In the genomic region with DNA sequence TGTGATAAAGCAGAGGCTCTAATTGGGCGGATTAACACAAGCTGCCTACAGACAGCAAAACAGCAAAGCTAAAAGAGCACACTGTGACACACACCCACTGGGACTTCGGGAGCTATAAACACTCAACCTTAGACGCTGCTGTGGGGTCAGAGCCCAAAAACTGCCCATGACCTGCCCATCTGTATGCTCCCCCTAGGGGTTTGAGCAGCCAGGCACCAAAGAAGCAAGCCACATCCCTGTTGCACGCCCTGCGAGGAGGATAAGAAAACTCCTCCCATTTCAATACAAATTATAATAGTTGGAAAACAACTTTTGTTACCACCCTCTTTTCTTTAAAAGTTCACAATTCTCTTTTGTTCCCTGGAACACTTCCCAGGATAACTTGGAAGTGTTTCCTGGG, we compare ENCODE assay signal across 21 cellular contexts.
DNase-seq lines count a peak whose midpoint lies in the region; ATAC-seq, FAIRE-seq and TF ChIP-seq lines count a peak whose summit lies in the region.
"Had no signal": no experiment of that assay in that cellular context is flagged by ENCODE, and none has a peak within 500 bp of the region (broad histone marks: within the 10 kb centered on the region; RNA-seq: fewer than 3 reads in every experiment).

No MANE protein-coding gene starts in this region.

- TF ChIP-seq RAD21 in H1 (IDR thresholded peaks at IDR 0.05 in 1 of 2, conservative IDR thresholded peaks at IDR 0.05 in 1 of 2; ENCODE audit: low read depth in 2 of 2, low read length in 2 of 2) = peak; percentile 37 to 57

- no peak overlapping the region for H3K14ac ChIP-seq in H1 (ENCODE audit: insufficient read length)

- peak overlapping the region; percentile 3 for H3K56ac ChIP-seq in H1 (replicated peaks; ENCODE audit: insufficient read length, low read depth, low read length)

- H3K27me3 ChIP-seq in right atrium auricular region (no peaks in the 10 kb centered on the region), H1 (replicated peaks in 1 of 4; ENCODE audit: control insufficient read depth in 3 of 4, extremely low read depth in 1 of 4, insufficient read depth in 3 of 4, low read length in 3 of 4) (no peaks in the 10 kb centered on the region), testis (no peaks in the 10 kb centered on the region)
- H3K27me3 ChIP-seq: gastrocnemius medialis had no signal

- H2BK12ac ChIP-seq in H1 (ENCODE audit: low read depth, low read length) = peak overlapping the region; percentile 23; the same call in 1 of the 2 replicates

- H4K8ac ChIP-seq in H1 (ENCODE audit: extremely low read depth, insufficient read depth, low read length) = no peak overlapping the region

- no peak overlapping the region for H3K23ac ChIP-seq in H1 (ENCODE audit: insufficient read length)

- H3K4me3 ChIP-seq in right atrium auricular region = no peak overlapping the region
- no peak overlapping the region for H3K4me3 ChIP-seq in H1 (ENCODE audit: extremely low read depth in 1 of 4, insufficient read depth in 2 of 4, low read depth in 3 of 4, low read length in 4 of 4)
- H3K4me3 ChIP-seq in testis = no peak overlapping the region
- H3K4me3 ChIP-seq: gastrocnemius medialis, lung had no signal

- CTCF ChIA-PET in H1 (lab: Charles Lee; ENCODE audit: partially characterized antibody) = interaction anchor here (1.0 to 1.7 kb wide), 7 partner anchors 9 to 180 kb away, joined by 3 to 5 read pairs (median 4); no protein-coding TSS in a partner anchor

- H3K9ac ChIP-seq in H1 (replicated peaks in 1 of 4; ENCODE audit: extremely low read depth in 1 of 4, low read depth in 3 of 4, low read length in 3 of 4) = no peak overlapping the region

- DNase-seq in Right ventricle myocardium superior (no peak), right atrium auricular region (ENCODE audit: low spot score) (no peak), H1 (ENCODE audit: low read depth in 1 of 2, low spot score in 2 of 2) (peak in 1 of 2 experiments; percentile 25), iPS-NIHi7 (ENCODE audit: extremely low spot score) (peak; percentile 26), testis (peak; percentile 15), RPMI8226 (no peak), KBM-7 (no peak), RKO (ENCODE audit: low spot score) (no peak)
- DNase-seq: activated B cell treated with CpG ODN at 0.5 μM for 24 hours; activated CD8-positive, alpha-beta T cell treated with anti-CD3 and anti-CD28 coated beads for 36 hours; activated T-cell treated with anti-CD3 and anti-CD28 coated beads, Interleukin-2, amount 50 U/mL, for 48 hours; gastrocnemius medialis; NCI-H2029 treated with DMSO at 0.1 percent for 48 hours; NCI-H446 treated with DMSO at 0.1 percent for 48 hours; stimulated activated naive CD4-positive, alpha-beta T cell treated with Interleukin-2 at 50 U/mL for 16 hours; T-helper 2 cell; trophoblast cell had no signal

- H2BK20ac ChIP-seq in H1 (ENCODE audit: low read length) = peak overlapping the region; percentile 77; the same call in 1 of the 2 replicates

- no peak overlapping the region for H3K4me2 ChIP-seq in H1 (ENCODE audit: insufficient read depth in 1 of 2, low read depth in 2 of 2, low read length in 2 of 2)

- no peak overlapping the region for H2AFZ ChIP-seq in H1 (ENCODE audit: low read length)

- peak overlapping the region; percentile 82 for H3K4ac ChIP-seq in H1 (replicated peaks; ENCODE audit: insufficient read length, low read depth, low read length)

- no peaks in the 10 kb centered on the region for H3K36me3 ChIP-seq in right atrium auricular region
- no peaks in the 10 kb centered on the region; a peak in 1 of 8 replicates for H3K36me3 ChIP-seq in H1 (ENCODE audit: control insufficient read depth in 2 of 4, insufficient read depth in 4 of 4, low read length in 3 of 4)
- no peaks in the 10 kb centered on the region for H3K36me3 ChIP-seq in testis (ENCODE audit: low read depth, missing control alignments)

- intact Hi-C loops in Right ventricle myocardium superior (cut with DNase I) (no loop called here), testis (cut with DNase I; ENCODE audit: low total_unique reads) (no loop called here)

- in situ Hi-C loops in KBM-7 (cut with MboI; ENCODE audit: low pct_unique_long_range_greater_than_20kb, low sequenced_read_pairs) = no loop called here

- TF ChIP-seq CTCF in right atrium auricular region (IDR thresholded peaks at IDR 0.05) (peak in 1 of 2 donors; percentile 31), H1 (IDR thresholded peaks at IDR 0.05; ENCODE audit: control extremely low read depth in 1 of 3, insufficient read depth in 1 of 3, low read depth in 1 of 3, low read length in 3 of 3) (peak; percentile 18 to 68 (median 65); a peak in 3 of 4 replicates), testis (IDR thresholded peaks at IDR 0.05) (no peak)

- H4K5ac ChIP-seq in H1 (ENCODE audit: insufficient read length, low read depth, low read length) = peak overlapping the region; percentile 31

- H2BK5ac ChIP-seq in H1 (ENCODE audit: low read depth, low read length) = peak overlapping the region; percentile 77; the same call in 1 of the 2 replicates

- peak overlapping the region; percentile 79 for H2BK120ac ChIP-seq in H1 (replicated peaks; ENCODE audit: low read depth, low read length)

- no peak for FAIRE-seq in H1 (lab: Jason Lieb, UNC)
- FAIRE-seq: A204.1, GM12892 had no signal

- peak overlapping the region; percentile 81 for H3K18ac ChIP-seq in H1 (ENCODE audit: extremely low read depth, low read length)

- H3K27ac ChIP-seq in right atrium auricular region (no peak overlapping the region), H1 (ENCODE audit: low read depth, low read length) (peak overlapping the region; percentile 41; the same call in 1 of the 2 replicates), testis (no peak overlapping the region)

- no peak for TF ChIP-seq EP300 in H1 (IDR thresholded peaks at IDR 0.05; ENCODE audit: borderline replicate concordance in 1 of 2, low read depth in 2 of 2, low read length in 2 of 2)

- H3K79me1 ChIP-seq in H1 (ENCODE audit: low read depth, low read length) = no peaks in the 10 kb centered on the region

- H3K23me2 ChIP-seq in H1 (ENCODE audit: low read depth, low read length) = no peaks in the 10 kb centered on the region

- WGBS in H1 (ENCODE audit: extremely low coverage in 1 of 2, insufficient coverage in 1 of 2, insufficient read length in 1 of 2, insufficient replicate concordance in 2 of 2, low coverage in 1 of 2, low lambda C conversion rate in 2 of 2, missing lambda C conversion rate in 1 of 2), 2 experiments = 45% methylated on average over 5 of the region's 5 CpGs; no CpG with 5 or more reads in 1 of the 2 experiments
- 24 to 32% methylated on average over 3 to 5 of the region's 5 CpGs for WGBS in testis, 2 donors

- H4K91ac ChIP-seq in H1 (replicated peaks; ENCODE audit: insufficient read length, low read length) = peak overlapping the region; percentile 47

- no peak overlapping the region for H2BK15ac ChIP-seq in H1 (ENCODE audit: low read length)

- POLR2A ChIA-PET in H1 (lab: Charles Lee; ENCODE audit: partially characterized antibody) = no interaction called here

- H3K4me1 ChIP-seq in right atrium auricular region (peaks cover 0 to 22% of the 10 kb centered on the region in 2 donors), H1 (replicated peaks in 1 of 4; ENCODE audit: control insufficient read depth in 3 of 4, insufficient read depth in 4 of 4, low read length in 3 of 4) (peaks cover 0 to 12% (median 7%) of the 10 kb centered on the region in 4 experiments; a peak in 6 of 7 replicates), testis (peaks cover 4% of the 10 kb centered on the region)

- H3K9me3 ChIP-seq in right atrium auricular region = no peaks in the 10 kb centered on the region
- peaks cover 0 to 3% of the 10 kb centered on the region in 2 experiments; a peak in 1 of 4 replicates for H3K9me3 ChIP-seq in H1 (ENCODE audit: insufficient read depth in 2 of 2, low read depth in 1 of 2, low read length in 1 of 2)
- no peaks in the 10 kb centered on the region for H3K9me3 ChIP-seq in testis
- H3K9me3 ChIP-seq: gastrocnemius medialis had no signal

- no peaks in the 10 kb centered on the region for H4K20me1 ChIP-seq in H1 (replicated peaks in 1 of 2; ENCODE audit: control insufficient read depth in 1 of 2, insufficient read depth in 2 of 2, low read length in 2 of 2)

- H2AK5ac ChIP-seq in H1 (ENCODE audit: low read depth, low read length) = 0 out of 2 replicates have a peak overlapping the region, but pooled peaks have one; percentile 9

- peak; percentile 25 for ATAC-seq in Right ventricle myocardium superior (ENCODE audit: poor library complexity)
- ATAC-seq: activated CD8-positive, alpha-beta T cell treated with anti-CD3 and anti-CD28 coated beads for 36 hours; activated naive CD4-positive, alpha-beta T cell treated with anti-CD3 and anti-CD28 coated beads, Interleukin-2, amount 50 U/mL, for 72 hours; gastrocnemius medialis had no signal

- no peaks in the 10 kb centered on the region for H3K79me2 ChIP-seq in H1 (ENCODE audit: control insufficient read depth in 1 of 2, insufficient read depth in 2 of 2, low read length in 2 of 2)

- TF ChIP-seq POLR2A in H1 (IDR thresholded peaks at IDR 0.05; ENCODE audit: control extremely low read depth in 1 of 2, low read depth in 2 of 2, low read length in 2 of 2) = no peak
- TF ChIP-seq POLR2A in testis (IDR thresholded peaks at IDR 0.05) = no peak

TF ChIP-seq in H1, 55 proteins besides CTCF, POLR2A, EP300 and RAD21:
- TF ChIP-seq TAF7 (optimal IDR thresholded peaks at IDR 0.05; ENCODE audit: borderline replicate concordance, low read depth, low read length) (no peak), NRF1 (IDR thresholded peaks at IDR 0.05; ENCODE audit: low read depth, low read length) (no peak), CTBP2 (IDR thresholded peaks at IDR 0.05; ENCODE audit: borderline replicate concordance, insufficient read depth, insufficient read length, low read length) (no peak)

Comparison
In these comparisons a context has a peak if more than half of its experiments do, and no peak if none do; other contexts are left out.
1. DNase-seq: peak in iPS-NIHi7 (single experiment) and testis (single experiment); none in Right ventricle myocardium superior (single experiment), right atrium auricular region (single experiment), RPMI8226 (single experiment), KBM-7 (single experiment) and RKO (single experiment).
2. CTCF ChIP-seq: peak in H1 (3 of 3); none in testis (0 of 3).